8 cellular contexts compared by ENCODE assay signal in genomic region chr11:114197799-114198500, GRCh38.
DNase-seq lines count a peak whose midpoint lies in the region; ATAC-seq, FAIRE-seq and TF ChIP-seq lines count a peak whose summit lies in the region.

No MANE protein-coding gene starts in this region.

- no peaks in the 10 kb centered on the region for H4K20me1 ChIP-seq in K562 (replicated peaks; ENCODE audit: control insufficient read depth, insufficient read depth, low read length)
- H4K20me1 ChIP-seq in PC-9 (ENCODE audit: insufficient read depth): no peaks in the 10 kb centered on the region; the same call in 1 of the 2 replicates

- H3K9me2 ChIP-seq in PC-9 (ENCODE audit: insufficient read depth): no peaks in the 10 kb centered on the region

- H3K27me3 ChIP-seq in K562 (ENCODE audit: control insufficient read depth in 2 of 2, insufficient read depth in 2 of 2, low read length in 2 of 2) (no peaks in the 10 kb centered on the region), right atrium auricular region (no peaks in the 10 kb centered on the region), sigmoid colon (no peaks in the 10 kb centered on the region), PC-9 (ENCODE audit: insufficient read depth, low read depth) (peaks cover 82% of the 10 kb centered on the region)

- ATAC-seq in K562 (no peak), HG03442 (IDR thresholded peaks at IDR 0.05; ENCODE audit: unreplicated experiment) (no peak), HG03280 (IDR thresholded peaks at IDR 0.05; ENCODE audit: unreplicated experiment) (no peak)

- H3K36me3 ChIP-seq in K562 (ENCODE audit: control insufficient read depth, insufficient read depth, low read length) (no peaks in the 10 kb centered on the region), right atrium auricular region (peaks cover 15% of the 10 kb centered on the region), sigmoid colon (peaks cover 0 to 10% (median 2%) of the 10 kb centered on the region in 4 donors), PC-9 (ENCODE audit: low read depth) (no peaks in the 10 kb centered on the region)

- no peak overlapping the region for H3K9ac ChIP-seq in K562 (ENCODE audit: insufficient read depth in 1 of 2, low read depth in 2 of 2, low read length in 2 of 2)

- TF ChIP-seq POLR2A in K562 (conservative IDR thresholded peaks at IDR 0.05) (no peak), sigmoid colon (IDR thresholded peaks at IDR 0.05) (peak; percentile 11 to 61)

- peaks cover 7% of the 10 kb centered on the region in 2 experiments; a peak in 3 of 5 replicates for H3K4me1 ChIP-seq in K562 (replicated peaks in 1 of 2; ENCODE audit: control insufficient read depth in 2 of 2, insufficient read depth in 2 of 2, low read length in 2 of 2)
- peaks cover 0 to 96% of the 10 kb centered on the region in 2 donors for H3K4me1 ChIP-seq in right atrium auricular region
- H3K4me1 ChIP-seq in sigmoid colon: peaks cover 0 to 99% (median 94%) of the 10 kb centered on the region in 4 donors
- H3K4me1 ChIP-seq in PC-9 (replicated peaks; ENCODE audit: insufficient read depth): no peaks in the 10 kb centered on the region

- no peaks in the 10 kb centered on the region for H3K79me2 ChIP-seq in K562 (ENCODE audit: control insufficient read depth, insufficient read depth, low read length)
- H3K79me2 ChIP-seq in PC-9 (ENCODE audit: low read depth): no peaks in the 10 kb centered on the region

- BruUV-seq in K562 (replicated peaks; lab: Mats Ljungman, UMichigan) (no TSS peak), PC-9 (replicated peaks; lab: Mats Ljungman, UMichigan) (no TSS peak)

- no peaks in the 10 kb centered on the region for H3K9me1 ChIP-seq in K562 (ENCODE audit: control insufficient read depth, insufficient read depth, low read length)

- H3K27ac ChIP-seq in K562 (ENCODE audit: extremely low read depth, low read depth, low read length): no peak overlapping the region
- peak overlapping the region; percentile 88 to 94 for H3K27ac ChIP-seq in right atrium auricular region
- peak overlapping the region; percentile 94 to 99 (median 96) for H3K27ac ChIP-seq in sigmoid colon
- no peak overlapping the region for H3K27ac ChIP-seq in PC-9

- no peak for TF ChIP-seq RAD21 in K562 (CRISPR knock-in tag; conservative IDR thresholded peaks at IDR 0.05 in 1 of 2, IDR thresholded peaks at IDR 0.05 in 1 of 2)

- TF ChIP-seq EP300 in K562 (IDR thresholded peaks at IDR 0.05; ENCODE audit: low read length): no peak
- TF ChIP-seq EP300 in sigmoid colon (IDR thresholded peaks at IDR 0.05): peak; percentile 100

- 0 out of 2 replicates have a peak overlapping the region, but pooled peaks have one; percentile 10 for H2AFZ ChIP-seq in K562 (ENCODE audit: low read depth, low read length)
- no peak overlapping the region for H2AFZ ChIP-seq in PC-9

- H3K9me3 ChIP-seq in K562 (replicated peaks; ENCODE audit: control insufficient read depth, insufficient read depth, low read depth, low read length): no peaks in the 10 kb centered on the region
- H3K9me3 ChIP-seq in right atrium auricular region: no peaks in the 10 kb centered on the region
- no peaks in the 10 kb centered on the region for H3K9me3 ChIP-seq in sigmoid colon
- H3K9me3 ChIP-seq in PC-9 (ENCODE audit: insufficient read depth, low read depth): no peaks in the 10 kb centered on the region

- H3K4me2 ChIP-seq in K562 (ENCODE audit: insufficient read depth, low read length) (no peak overlapping the region), PC-9 (no peak overlapping the region)

- FAIRE-seq in K562 (lab: Jason Lieb, UNC): peak; percentile 59

- CTCF ChIA-PET in K562 (lab: Yijun Ruan, JAX; ENCODE audit: low intra/inter-chr PET ratio) (no interaction called here), PC-9 (lab: Charles Lee) (no interaction called here)

- POLR2A ChIA-PET in K562 (lab: Yijun Ruan, JAX) (interaction anchor here (0.5 to 1.2 kb wide), 2 partner anchors 16 to 18 kb away, joined by 3 read pairs; no protein-coding TSS in a partner anchor), PC-9 (lab: Charles Lee; ENCODE audit: unreplicated experiment) (interaction anchor here (0.7 kb wide), 1 partner anchor 1170 kb away, joined by 6 read pairs; no protein-coding TSS in a partner anchor)

- 51% methylated on average over 10 of the region's 10 CpGs for WGBS in K562 (ENCODE audit: insufficient coverage, low coverage, missing lambda C conversion rate)
- WGBS in sigmoid colon, 2 donors: 70 to 76% methylated on average over 10 of the region's 10 CpGs

- intact Hi-C loops in K562 (cut with micrococcal nuclease): loop anchor here (2.0 to 10.0 kb wide), 4 partner anchors 49 to 203 kb away; no protein-coding TSS in a partner anchor
- intact Hi-C loops in sigmoid colon (cut with DNase I): loop anchor here (1.0 to 5.0 kb wide), 5 partner anchors 19 to 139 kb away; partner anchors contain the start of gene ZBTB16
- intact Hi-C loops in PC-9 (cut with micrococcal nuclease; ENCODE audit: unreplicated experiment): no loop called here

- TF ChIP-seq CTCF in K562 (IDR thresholded peaks at IDR 0.05 in 2 of 3, conservative IDR thresholded peaks at IDR 0.05 in 1 of 3; ENCODE audit: insufficient read depth in 2 of 3, low read depth in 1 of 3, low read length in 3 of 3) (no peak), right atrium auricular region (IDR thresholded peaks at IDR 0.05) (no peak), sigmoid colon (IDR thresholded peaks at IDR 0.05) (no peak), PC-9 (conservative IDR thresholded peaks at IDR 0.05) (no peak)

- no peaks in the 10 kb centered on the region for H3F3A ChIP-seq in PC-9 (ENCODE audit: insufficient read depth, low read depth)

- DNase-seq in EL (peak; percentile 6), K562 (ENCODE audit: extremely low read depth in 1 of 4, low spot score in 3 of 4) (no peak), right atrium auricular region (ENCODE audit: low spot score) (peak; percentile 90), sigmoid colon (peak; percentile 97), PC-9 (no peak)
- no peak for DNase-seq in stimulated activated CD4-positive, alpha-beta T cell treated with anti-CD3 and anti-CD28 coated beads, Interleukin-12 subunit alpha, Interleukin-12 subunit beta, amount 100 ng/mL, for 4 hours

- in situ Hi-C loops in K562 (cut with MboI): no loop called here

- no peak overlapping the region for H3K4me3 ChIP-seq in K562
- peak overlapping the region in 1 of 2 donors; percentile 3 for H3K4me3 ChIP-seq in right atrium auricular region
- H3K4me3 ChIP-seq in sigmoid colon: peak overlapping the region in 1 of 4 donors; percentile 6
- H3K4me3 ChIP-seq in PC-9: no peak overlapping the region

TF ChIP-seq in K562, 482 proteins besides CTCF, POLR2A, EP300 and RAD21 (continues in another document):
- TF ChIP-seq DIDO1 (tag; IDR thresholded peaks at IDR 0.05; ENCODE audit: low read depth) (no peak), ETV1 (tag; conservative IDR thresholded peaks at IDR 0.05; ENCODE audit: low read depth) (no peak), ZC3H8 (IDR thresholded peaks at IDR 0.05) (no peak), ZNF282 (CRISPR knock-in tag; IDR thresholded peaks at IDR 0.05) (no peak), TEAD2 (tag; IDR thresholded peaks at IDR 0.05) (no peak), JUND (IDR thresholded peaks at IDR 0.05; ENCODE audit: borderline replicate concordance, low read depth, low read length) (peak; percentile 58; the same call in 1 of the 2 replicates), JUND (tag; IDR thresholded peaks at IDR 0.05; ENCODE audit: borderline replicate concordance, low read depth, low read length) (peak; percentile 47; the same call in 2 of the 3 replicates), PHF20 (IDR thresholded peaks at IDR 0.05; ENCODE audit: partially characterized antibody) (no peak), MTF1 (CRISPR knock-in tag; IDR thresholded peaks at IDR 0.05; ENCODE audit: borderline replicate concordance) (no peak), ZNF384 (IDR thresholded peaks at IDR 0.05; ENCODE audit: low read depth, low read length) (peak; percentile 59; the same call in 1 of the 2 replicates), COPS2 (conservative IDR thresholded peaks at IDR 0.05) (no peak), NUFIP1 (IDR thresholded peaks at IDR 0.05; ENCODE audit: partially characterized antibody) (no peak), EGR1 (conservative IDR thresholded peaks at IDR 0.05) (no peak), GATA2 (CRISPR knock-in tag; IDR thresholded peaks at IDR 0.05) (no peak), HMBOX1 (IDR thresholded peaks at IDR 0.05) (no peak), FOSL1 (tag; conservative IDR thresholded peaks at IDR 0.05) (peak; percentile 50; the same call in 1 of the 2 replicates), ZNF3 (CRISPR knock-in tag; IDR thresholded peaks at IDR 0.05) (no peak), HIVEP1 (CRISPR knock-in tag; IDR thresholded peaks at IDR 0.05) (no peak), SMAD1 (IDR thresholded peaks at IDR 0.05; ENCODE audit: low read depth, low read length, partially characterized antibody) (no peak)
- TF ChIP-seq, protein P1, sequence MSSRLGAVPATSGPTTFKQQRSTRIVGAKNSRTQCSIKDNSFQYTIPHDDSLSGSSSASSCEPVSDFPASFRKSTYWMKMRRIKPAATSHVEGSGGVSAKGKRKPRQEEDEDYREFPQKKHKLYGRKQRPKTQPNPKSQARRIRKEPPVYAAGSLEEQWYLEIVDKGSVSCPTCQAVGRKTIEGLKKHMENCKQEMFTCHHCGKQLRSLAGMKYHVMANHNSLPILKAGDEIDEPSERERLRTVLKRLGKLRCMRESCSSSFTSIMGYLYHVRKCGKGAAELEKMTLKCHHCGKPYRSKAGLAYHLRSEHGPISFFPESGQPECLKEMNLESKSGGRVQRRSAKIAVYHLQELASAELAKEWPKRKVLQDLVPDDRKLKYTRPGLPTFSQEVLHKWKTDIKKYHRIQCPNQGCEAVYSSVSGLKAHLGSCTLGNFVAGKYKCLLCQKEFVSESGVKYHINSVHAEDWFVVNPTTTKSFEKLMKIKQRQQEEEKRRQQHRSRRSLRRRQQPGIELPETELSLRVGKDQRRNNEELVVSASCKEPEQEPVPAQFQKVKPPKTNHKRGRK (tag; IDR thresholded peaks at IDR 0.05): no peak

Comparison
In these comparisons a context has a peak if more than half of its experiments do, and no peak if none do; other contexts are left out.
1. DNase-seq: peak in EL (single experiment), right atrium auricular region (single experiment) and sigmoid colon (single experiment); none in K562 (0 of 4), PC-9 (0 of 2) and stimulated activated CD4-positive, alpha-beta T cell treated with anti-CD3 and anti-CD28 coated beads, Interleukin-12 subunit alpha, Interleukin-12 subunit beta, amount 100 ng/mL, for 4 hours (single experiment).
2. H3K27ac ChIP-seq: peak in right atrium auricular region (2 of 2) and sigmoid colon (4 of 4); none in K562 (single experiment) and PC-9 (single experiment).